2 cellular contexts compared by ENCODE assay signal in genomic region chr16:85145188-85145587, GRCh38.
TF ChIP-seq lines count a peak whose summit lies in the region.

No MANE protein-coding gene starts in this region.

TF ChIP-seq in HepG2, 621 proteins besides CTCF, POLR2A, EP300 and RAD21 (continues in another document):
- TF ChIP-seq ZNF710 (CRISPR knock-in tag; IDR thresholded peaks at IDR 0.05; ENCODE audit: borderline replicate concordance) (0 out of 2 replicates have a peak, but pooled peaks have one; percentile 45), ZNF576 (CRISPR knock-in tag; IDR thresholded peaks at IDR 0.05) (0 out of 2 replicates have a peak, but pooled peaks have one; percentile 67), MEIS2 (CRISPR knock-in tag; IDR thresholded peaks at IDR 0.05) (no peak), FOXP1 (IDR thresholded peaks at IDR 0.05) (no peak), FOXP1 (CRISPR knock-in tag; IDR thresholded peaks at IDR 0.05) (no peak), ZNF691 (CRISPR knock-in tag; IDR thresholded peaks at IDR 0.05; ENCODE audit: borderline replicate concordance, low read depth) (no peak), SNAPC4 (CRISPR knock-in tag; IDR thresholded peaks at IDR 0.05) (no peak), MTA1 (CRISPR knock-in tag; IDR thresholded peaks at IDR 0.05; ENCODE audit: borderline replicate concordance) (no peak), TAF1 (CRISPR knock-in tag; IDR thresholded peaks at IDR 0.05) (no peak), USF2 (IDR thresholded peaks at IDR 0.05; ENCODE audit: low read depth, low read length) (no peak), USF2 (CRISPR knock-in tag; IDR thresholded peaks at IDR 0.05; ENCODE audit: borderline replicate concordance) (no peak), MEIS1 (CRISPR knock-in tag; IDR thresholded peaks at IDR 0.05; ENCODE audit: borderline replicate concordance) (no peak)

TF ChIP-seq in endothelial cell of umbilical vein, 7 proteins besides CTCF, POLR2A, EP300 and RAD21:
- TF ChIP-seq EZH2 (IDR thresholded peaks at IDR 0.05; ENCODE audit: borderline replicate concordance, low read depth, low read length, severe bottlenecking) (no peak), POLR2AphosphoS5 (IDR thresholded peaks at IDR 0.05; ENCODE audit: insufficient read depth, low read depth, low read length) (no peak), GATA2 (IDR thresholded peaks at IDR 0.05; ENCODE audit: insufficient read depth, insufficient read length, low read depth, low read length) (no peak), FOS (IDR thresholded peaks at IDR 0.05; ENCODE audit: borderline replicate concordance, insufficient read depth, low read length) (no peak), MYC (IDR thresholded peaks at IDR 0.05; ENCODE audit: low read depth, low read length) (no peak), MAX (IDR thresholded peaks at IDR 0.05; ENCODE audit: insufficient read depth, insufficient read length) (no peak), JUN (IDR thresholded peaks at IDR 0.05; ENCODE audit: borderline replicate concordance, insufficient read depth, insufficient read length, low read depth) (no peak)
